1 cellular context compared by ENCODE assay signal in genomic region chr2:106053581-106053980, GRCh38.
TF ChIP-seq lines count a peak whose summit lies in the region.

No MANE protein-coding gene starts in this region.

TF ChIP-seq in H1, 55 proteins besides CTCF, POLR2A, EP300 and RAD21:
- TF ChIP-seq SUZ12 (IDR thresholded peaks at IDR 0.05; ENCODE audit: low read length) (no peak), SIN3A (conservative IDR thresholded peaks at IDR 0.05 in 1 of 2, IDR thresholded peaks at IDR 0.05 in 1 of 2; ENCODE audit: low read depth in 1 of 2, low read length in 2 of 2) (no peak), POU5F1 (IDR thresholded peaks at IDR 0.05; ENCODE audit: low read depth, low read length) (no peak), TBP (IDR thresholded peaks at IDR 0.05; ENCODE audit: low read depth, low read length) (no peak), SP1 (IDR thresholded peaks at IDR 0.05; ENCODE audit: low read depth, low read length) (no peak), NRF1 (IDR thresholded peaks at IDR 0.05; ENCODE audit: low read depth, low read length) (no peak), CBX8 (IDR thresholded peaks at IDR 0.05; ENCODE audit: borderline replicate concordance, low read depth, low read length) (no peak), NANOG (IDR thresholded peaks at IDR 0.05; ENCODE audit: insufficient read depth, low read depth, low read length, poor library complexity, severe bottlenecking) (no peak), EGR1 (IDR thresholded peaks at IDR 0.05; ENCODE audit: borderline replicate concordance, low read depth, low read length) (no peak), MAX (IDR thresholded peaks at IDR 0.05) (no peak), EZH2 (IDR thresholded peaks at IDR 0.05; ENCODE audit: low read depth, low read length, severe bottlenecking) (no peak), HDAC2 (IDR thresholded peaks at IDR 0.05; ENCODE audit: borderline replicate concordance in 1 of 2, low read depth in 2 of 2, low read length in 2 of 2) (no peak), CBX5 (IDR thresholded peaks at IDR 0.05; ENCODE audit: low read depth, low read length) (no peak), KDM5A (IDR thresholded peaks at IDR 0.05; ENCODE audit: low read length) (no peak), SRF (IDR thresholded peaks at IDR 0.05; ENCODE audit: low read depth, low read length) (no peak), SIX5 (IDR thresholded peaks at IDR 0.05; ENCODE audit: low read depth, low read length) (no peak), SP2 (IDR thresholded peaks at IDR 0.05; ENCODE audit: low read length) (no peak), KDM1A (IDR thresholded peaks at IDR 0.05; ENCODE audit: borderline replicate concordance, low read length) (no peak), TAF7 (optimal IDR thresholded peaks at IDR 0.05; ENCODE audit: borderline replicate concordance, low read depth, low read length) (no peak), BRCA1 (IDR thresholded peaks at IDR 0.05; ENCODE audit: low read depth, low read length) (no peak)
